9 cellular contexts compared by ENCODE assay signal in genomic region chr15:67107014-67107812, GRCh38. TPM values are rescaled to one million over a fixed set of nuclear protein-coding genes. Genes with fewer than 3 reads are reported as not detected.
DNase-seq lines count a peak whose midpoint lies in the region; ATAC-seq lines count a peak whose summit lies in the region.
"Had no signal": no experiment of that assay in that cellular context is flagged by ENCODE, and none has a peak within 500 bp of the region (broad histone marks: within the 10 kb centered on the region; RNA-seq: fewer than 3 reads in every experiment).

No MANE protein-coding gene starts in this region.

- H3K36me3 ChIP-seq in mesenchymal stem cell (ENCODE audit: control insufficient read depth in 1 of 2, insufficient read depth in 2 of 2, low read depth in 1 of 2, low read length in 2 of 2), result peaks cover 0 to 26% of the 10 kb centered on the region in 2 experiments

- no peak overlapping the region for H2BK5ac ChIP-seq in mesenchymal stem cell (ENCODE audit: low read depth, low read length, poor library complexity, severe bottlenecking)

- peak overlapping the region; percentile 83 for H2AK5ac ChIP-seq in mesenchymal stem cell (ENCODE audit: low read length, severe bottlenecking)

- peak; percentile 98 for DNase-seq in A172 (ENCODE audit: low spot score)
- DNase-seq in HK-2 (ENCODE audit: unreplicated experiment), result peak; percentile 81
- DNase-seq in central memory CD8-positive, alpha-beta T cell (ENCODE audit: low spot score in 2 of 2), result no peak
- peak; percentile 99 for DNase-seq in mesenchymal stem cell
- no peak for DNase-seq in NCI-H345 (lab: John Stamatoyannopoulos, UW)
- no peak for DNase-seq in cerebellum (ENCODE audit: low spot score)
- no peak for DNase-seq in NCI-H1436 (lab: John Stamatoyannopoulos, UW)

- H3K27me3 ChIP-seq in mesenchymal stem cell (ENCODE audit: control insufficient read depth in 1 of 2, insufficient read depth in 1 of 2, low read length in 2 of 2), result no peaks in the 10 kb centered on the region

- peak overlapping the region in 1 of 2 experiments; percentile 3 for H3K14ac ChIP-seq in mesenchymal stem cell (ENCODE audit: low read length in 2 of 2)

- peak overlapping the region; percentile 87 to 88 for H3K18ac ChIP-seq in mesenchymal stem cell (ENCODE audit: low read depth in 1 of 2, low read length in 2 of 2)

- H3K4me1 Mint-ChIP-seq in central memory CD8-positive, alpha-beta T cell, result peaks cover 68% of the 10 kb centered on the region

- peak overlapping the region; percentile 72 for H3K4me3 Mint-ChIP-seq in central memory CD8-positive, alpha-beta T cell
- H3K4me3 Mint-ChIP-seq: brain had no signal

- H3K23ac ChIP-seq in mesenchymal stem cell (ENCODE audit: low read length in 2 of 2), result peak overlapping the region in 1 of 2 experiments; percentile 16

- H2AFZ ChIP-seq in mesenchymal stem cell (ENCODE audit: low read depth, low read length), result no peak overlapping the region

- no peak overlapping the region for H3K4me3 ChIP-seq in mesenchymal stem cell (ENCODE audit: insufficient read depth in 1 of 2, low read depth in 1 of 2, low read length in 2 of 2)

- peak overlapping the region; percentile 31 for H4K91ac ChIP-seq in mesenchymal stem cell (ENCODE audit: low read length)

- peak overlapping the region; percentile 22 for H2BK120ac ChIP-seq in mesenchymal stem cell (ENCODE audit: low read depth, low read length)

- H3K79me1 ChIP-seq in mesenchymal stem cell (replicated peaks; ENCODE audit: low read length, poor library complexity, severe bottlenecking), result peaks cover 12% of the 10 kb centered on the region

- no peaks in the 10 kb centered on the region for H3K27me3 Mint-ChIP-seq in central memory CD8-positive, alpha-beta T cell
- H3K27me3 Mint-ChIP-seq: brain had no signal

- H3K9me3 Mint-ChIP-seq in central memory CD8-positive, alpha-beta T cell, result no peaks in the 10 kb centered on the region

- WGBS in mesenchymal stem cell, result 6% methylated on average over 9 of the region's 12 CpGs

- peak overlapping the region; percentile 30 for H2BK15ac ChIP-seq in mesenchymal stem cell (ENCODE audit: low read depth, poor library complexity, severe bottlenecking)

- peak overlapping the region; percentile 70 for H4K8ac ChIP-seq in mesenchymal stem cell (ENCODE audit: low read length)

- peaks cover 8% of the 10 kb centered on the region for H3K36me3 Mint-ChIP-seq in central memory CD8-positive, alpha-beta T cell (ENCODE audit: insufficient read depth)

- H3K27ac ChIP-seq in mesenchymal stem cell (ENCODE audit: low read length, poor library complexity, severe bottlenecking), result peak overlapping the region; percentile 80

- peak overlapping the region; percentile 75 to 88 for H3K4ac ChIP-seq in mesenchymal stem cell (ENCODE audit: low read depth in 1 of 2, low read length in 2 of 2)

- peak overlapping the region; percentile 89 for H3K27ac Mint-ChIP-seq in central memory CD8-positive, alpha-beta T cell (ENCODE audit: low read depth)

- peak overlapping the region; percentile 81 to 90 for H2BK12ac ChIP-seq in mesenchymal stem cell (ENCODE audit: low read length in 2 of 2)

- H3K4me2 ChIP-seq in mesenchymal stem cell (ENCODE audit: low read length, poor library complexity, severe bottlenecking), result no peak overlapping the region

- no peak for ATAC-seq in central memory CD8-positive, alpha-beta T cell (replicated peaks; ENCODE audit: extremely low read depth, poor library complexity, severe bottlenecking)
- no peak for ATAC-seq in GM21381 (IDR thresholded peaks at IDR 0.05; ENCODE audit: unreplicated experiment)

- H3K4me1 ChIP-seq in mesenchymal stem cell (ENCODE audit: control insufficient read depth, insufficient read depth, low read depth, low read length), result peaks cover 53% of the 10 kb centered on the region

- peaks cover 7% of the 10 kb centered on the region for H3K9me3 ChIP-seq in mesenchymal stem cell (ENCODE audit: control insufficient read depth, low read length)

- H3K9ac ChIP-seq in mesenchymal stem cell (ENCODE audit: low read length), result peak overlapping the region; percentile 45

RNA-seq across cellular contexts. Expression of gene SMAD3, which starts 41.8 kb away (rescaled TPM):
- total RNA-seq in A172 (2014; rRNA removed; shearing (Covaris generic)), result 5.2 and 7.2 TPM in 2 replicates
- polyA plus RNA-seq in mesenchymal stem cell (2013, experiment 1 of 2), result 126 TPM
- 125 TPM for polyA plus RNA-seq in mesenchymal stem cell (2013, experiment 2 of 2)
- total RNA-seq in cerebellum, result 10.4 TPM

Comparison
In these comparisons a context has a peak if more than half of its experiments do, and no peak if none do; other contexts are left out.
1. DNase-seq: peak in A172 (single experiment), HK-2 (single experiment) and mesenchymal stem cell (single experiment); none in central memory CD8-positive, alpha-beta T cell (0 of 2), NCI-H345 (single experiment), cerebellum (single experiment) and NCI-H1436 (single experiment).